Comparison of ENCODE assay signal across 9 cellular contexts in the genomic region with DNA sequence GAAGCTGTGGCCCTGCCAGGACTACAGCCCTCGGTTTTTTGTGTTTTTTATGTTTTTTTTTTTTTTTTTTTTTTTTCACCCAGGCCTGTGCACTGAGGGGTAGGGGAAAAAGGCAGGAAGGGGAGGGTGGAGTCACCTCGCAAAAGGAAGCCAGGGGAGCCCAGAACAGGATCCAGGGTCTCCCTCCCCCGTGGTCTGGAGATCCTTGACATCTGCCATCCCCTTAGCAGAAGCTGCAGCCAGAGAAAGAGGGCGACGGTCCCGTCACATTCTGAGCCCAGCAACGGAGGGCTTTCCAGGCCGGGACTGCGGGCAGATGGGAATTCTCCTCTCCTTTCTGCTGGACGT. TPM values are rescaled to one million over a fixed set of nuclear protein-coding genes. Genes with fewer than 3 reads are reported as not detected.
DNase-seq lines count a peak whose midpoint lies in the region; ATAC-seq lines count a peak whose summit lies in the region.
"Had no signal": no experiment of that assay in that cellular context is flagged by ENCODE, and none has a peak within 500 bp of the region (broad histone marks: within the 10 kb centered on the region; RNA-seq: fewer than 3 reads in every experiment).

No MANE protein-coding gene starts in this region.

- H3K27ac ChIP-seq in ACC112 (ENCODE audit: low read depth, low read length), result peak overlapping the region; percentile 86

- no peak overlapping the region for H3K27ac Mint-ChIP-seq in IgD-negative memory B cell
- H3K27ac Mint-ChIP-seq in dendritic cell treated with granulocyte-macrophage colony-stimulating factor and Interleukin-4, amounts not matched to agents 40 ng/mL and 50 ng/mL, for 4 days, result peak overlapping the region; percentile 80

- intact Hi-C loops in dendritic cell treated with granulocyte-macrophage colony-stimulating factor and Interleukin-4, amounts not matched to agents 40 ng/mL and 50 ng/mL, for 4 days (cut with micrococcal nuclease), result no loop called here

- H3K9me3 ChIP-seq in mucosa of stomach (ENCODE audit: control insufficient read depth, low read length), result no peaks in the 10 kb centered on the region

- H3K36me3 ChIP-seq in ACC112 (ENCODE audit: insufficient read depth, low read length), result no peaks in the 10 kb centered on the region
- H3K36me3 ChIP-seq in mucosa of stomach (ENCODE audit: control insufficient read depth, insufficient read depth, low read length), result no peaks in the 10 kb centered on the region

- peak overlapping the region; percentile 66 to 91 (median 86) for H3K4me3 Mint-ChIP-seq in IgD-negative memory B cell
- peak overlapping the region; percentile 74 for H3K4me3 Mint-ChIP-seq in dendritic cell treated with granulocyte-macrophage colony-stimulating factor and Interleukin-4, amounts not matched to agents 40 ng/mL and 50 ng/mL, for 4 days

- H3K27me3 Mint-ChIP-seq in IgD-negative memory B cell, result peaks cover 15% of the 10 kb centered on the region
- peaks cover 19% of the 10 kb centered on the region for H3K27me3 Mint-ChIP-seq in dendritic cell treated with granulocyte-macrophage colony-stimulating factor and Interleukin-4, amounts not matched to agents 40 ng/mL and 50 ng/mL, for 4 days

- H3K4me3 ChIP-seq in ACC112 (ENCODE audit: low read depth, low read length), result peak overlapping the region; percentile 83
- H3K4me3 ChIP-seq in mucosa of stomach (ENCODE audit: low read length), result no peak overlapping the region

- H3K4me1 ChIP-seq in ACC112 (ENCODE audit: control insufficient read depth, insufficient read depth, low read length, unreplicated experiment) (peaks cover 6% of the 10 kb centered on the region), mucosa of stomach (ENCODE audit: control insufficient read depth, insufficient read depth, low read length) (peaks cover 5% of the 10 kb centered on the region)

- H3K36me3 Mint-ChIP-seq in IgD-negative memory B cell, result no peaks in the 10 kb centered on the region
- H3K36me3 Mint-ChIP-seq in dendritic cell treated with granulocyte-macrophage colony-stimulating factor and Interleukin-4, amounts not matched to agents 40 ng/mL and 50 ng/mL, for 4 days (ENCODE audit: low read depth), result no peaks in the 10 kb centered on the region

- H2AFZ ChIP-seq in ACC112 (ENCODE audit: low read length, unreplicated experiment), result peak overlapping the region; percentile 98

- no peaks in the 10 kb centered on the region for H3K9me3 Mint-ChIP-seq in IgD-negative memory B cell
- no peaks in the 10 kb centered on the region for H3K9me3 Mint-ChIP-seq in dendritic cell treated with granulocyte-macrophage colony-stimulating factor and Interleukin-4, amounts not matched to agents 40 ng/mL and 50 ng/mL, for 4 days

- peak overlapping the region; percentile 55 for H3K9ac ChIP-seq in mucosa of stomach (ENCODE audit: low read length)

- ATAC-seq in GM19455 (IDR thresholded peaks at IDR 0.05; ENCODE audit: unreplicated experiment), result no peak

- H3K27me3 ChIP-seq in ACC112 (ENCODE audit: insufficient read depth, low read length) (no peaks in the 10 kb centered on the region), mucosa of stomach (ENCODE audit: control insufficient read depth, insufficient read depth, low read length) (peaks cover 10% of the 10 kb centered on the region)

- no peak for DNase-seq in hypothalamus (lab: John Stamatoyannopoulos, UW)
- no peak for DNase-seq in NCI-H1436 treated with DMSO at 0.1 percent for 48 hours (lab: John Stamatoyannopoulos, UW)
- DNase-seq in HPDE6-E6E7 (ENCODE audit: extremely low spot score), result no peak
- DNase-seq: NCI-H1105 treated with DMSO at 0.1 percent for 48 hours had no signal

- no peaks in the 10 kb centered on the region for H3K79me2 ChIP-seq in ACC112 (ENCODE audit: control insufficient read depth, insufficient read depth, low read length, unreplicated experiment)

- peaks cover 6 to 12% (median 7%) of the 10 kb centered on the region in 3 donors for H3K4me1 Mint-ChIP-seq in IgD-negative memory B cell
- peaks cover 15% of the 10 kb centered on the region for H3K4me1 Mint-ChIP-seq in dendritic cell treated with granulocyte-macrophage colony-stimulating factor and Interleukin-4, amounts not matched to agents 40 ng/mL and 50 ng/mL, for 4 days (ENCODE audit: low read depth)

RNA-seq across cellular contexts. Expression of gene PHOSPHO1, which starts 29.1 kb away (rescaled TPM):
- 1.0 TPM for polyA plus RNA-seq in IgD-negative memory B cell

RNA-seq across cellular contexts. Expression of gene ABI3, which starts 49.1 kb away (rescaled TPM):
- polyA plus RNA-seq in IgD-negative memory B cell, result 34.2 TPM

RNA-seq across cellular contexts. Expression of gene GNGT2, which starts 49.3 kb away (rescaled TPM):
- polyA plus RNA-seq in IgD-negative memory B cell, result 10.3 TPM
